ENCODE assay signal across 28 cellular contexts in genomic region chr4:173735055-173735454, GRCh38.
DNase-seq lines count a peak whose midpoint lies in the region; ATAC-seq and TF ChIP-seq lines count a peak whose summit lies in the region.
"Had no signal": no experiment of that assay in that cellular context is flagged by ENCODE, and none has a peak within 500 bp of the region (broad histone marks: within the 10 kb centered on the region; RNA-seq: fewer than 3 reads in every experiment).

No MANE protein-coding gene starts in this region.

- no peak for TF ChIP-seq POLR2A in IMR-90 (IDR thresholded peaks at IDR 0.05; ENCODE audit: low read depth, low read length)

- no peak overlapping the region for H3K27ac Mint-ChIP-seq in activated CD4-positive, alpha-beta T cell treated with anti-CD3 and anti-CD28 coated beads, Interleukin-2, amount 10 ng/mL, durations not matched to agents 24 days and 14 days
- H3K27ac Mint-ChIP-seq: activated CD4-positive, alpha-beta memory T cell treated with anti-CD3 and anti-CD28 coated beads, Interleukin-2, amount 10 ng/mL, durations not matched to agents 7 days and 5 days had no signal

- no peak overlapping the region for H2BK15ac ChIP-seq in IMR-90 (ENCODE audit: low read depth, low read length)
- H2BK15ac ChIP-seq in mesenchymal stem cell (ENCODE audit: low read depth, poor library complexity, severe bottlenecking), result no peak overlapping the region

- no peak overlapping the region for H3K18ac ChIP-seq in IMR-90 (ENCODE audit: low read depth, low read length)
- no peak overlapping the region for H3K18ac ChIP-seq in mesenchymal stem cell (ENCODE audit: low read depth in 1 of 2, low read length in 2 of 2)

- dilution Hi-C loops in IMR-90 (cut with HindIII; ENCODE audit: low sequenced_read_pairs, unreplicated experiment), result no loop called here

- CTCF ChIA-PET in AG04449 (lab: Yijun Ruan, JAX) (interaction anchor here (1.7 kb wide), 1 partner anchor 314 kb away, joined by 4 read pairs; no protein-coding TSS in a partner anchor), IMR-90 (lab: Yijun Ruan, JAX) (no interaction called here)

- H3K4ac ChIP-seq in IMR-90 (ENCODE audit: low read depth, low read length), result no peak overlapping the region
- no peak overlapping the region for H3K4ac ChIP-seq in mesenchymal stem cell (ENCODE audit: low read depth in 1 of 2, low read length in 2 of 2)

- H4K8ac ChIP-seq in IMR-90 (ENCODE audit: low read depth in 2 of 2, low read length in 2 of 2), result no peak overlapping the region
- no peak overlapping the region for H4K8ac ChIP-seq in mesenchymal stem cell (ENCODE audit: low read length)

- no peaks in the 10 kb centered on the region for H3K4me1 Mint-ChIP-seq in activated CD4-positive, alpha-beta T cell treated with anti-CD3 and anti-CD28 coated beads, Interleukin-2, amount 10 ng/mL, durations not matched to agents 24 days and 14 days
- H3K4me1 Mint-ChIP-seq: activated CD4-positive, alpha-beta memory T cell treated with anti-CD3 and anti-CD28 coated beads, Interleukin-2, amount 10 ng/mL, durations not matched to agents 7 days and 5 days had no signal

- in situ Hi-C loops in IMR-90 (cut with MboI; ENCODE audit: low sequenced_read_pairs), result no loop called here

- H3K14ac ChIP-seq in IMR-90 (replicated peaks; ENCODE audit: low read depth, low read length) (no peak overlapping the region), mesenchymal stem cell (ENCODE audit: low read length in 2 of 2) (no peak overlapping the region)

- no peaks in the 10 kb centered on the region for H3K9me1 ChIP-seq in IMR-90 (ENCODE audit: insufficient read depth, low read length)

- TF ChIP-seq CTCF in AG04449 (IDR thresholded peaks at IDR 0.05; ENCODE audit: insufficient read depth, low read length, missing control alignments) (no peak), IMR-90 (conservative IDR thresholded peaks at IDR 0.05; ENCODE audit: low read depth, low read length) (no peak), coronary artery (IDR thresholded peaks at IDR 0.05) (no peak)

- H4K91ac ChIP-seq in IMR-90 (ENCODE audit: insufficient read depth, low read depth, low read length), result no peak overlapping the region
- no peak overlapping the region for H4K91ac ChIP-seq in mesenchymal stem cell (ENCODE audit: low read length)

- H3K23ac ChIP-seq in IMR-90 (ENCODE audit: low read depth, low read length) (no peak overlapping the region), mesenchymal stem cell (ENCODE audit: low read length in 2 of 2) (no peak overlapping the region)

- H3K27ac ChIP-seq in IMR-90 (ENCODE audit: insufficient read depth, low read length) (no peak overlapping the region), coronary artery (peak overlapping the region; percentile 59 to 66), mesenchymal stem cell (ENCODE audit: low read length, poor library complexity, severe bottlenecking) (no peak overlapping the region)
- H3K27ac ChIP-seq: gastrocnemius medialis, lower lobe of right lung, neutrophil had no signal

- peak; percentile 2 for DNase-seq in AG04449 (ENCODE audit: low read depth, low spot score)
- DNase-seq in IMR-90, result peak; percentile 22
- DNase-seq in coronary artery (ENCODE audit: low spot score), result no peak
- DNase-seq in mesenchymal stem cell, result peak; percentile 62
- no peak for DNase-seq in activated CD4-positive, alpha-beta T cell treated with anti-CD3 and anti-CD28 coated beads, Interleukin-2, amount 10 ng/mL, durations not matched to agents 24 days and 14 days
- no peak for DNase-seq in NK-92 treated with Interleukin-12 subunit alpha and Interleukin-12 subunit beta, amount 100 ng/mL, for 24 hours (lab: John Stamatoyannopoulos, UW)
- DNase-seq: ACHN; activated CD4-positive, alpha-beta memory T cell treated with anti-CD3 and anti-CD28 coated beads, Interleukin-2, amount 10 ng/mL, durations not matched to agents 7 days and 5 days; activated CD4-positive, CD25-positive, alpha-beta regulatory T cell; activated naive CD4-positive, alpha-beta T cell; anterior cingulate cortex; cerebellar nuclear complex; DMS 273 treated with DMSO at 0.1 percent for 48 hours; gastrocnemius medialis; hypothalamus; islet precursor cell; lower lobe of right lung; MM.1S; NCI-H146; NCI-H2227 treated with DMSO at 0.1 percent for 48 hours; retina; stimulated activated CD8-positive, alpha-beta memory T cell treated with anti-CD3 and anti-CD28 coated beads, Interleukin-4, amount 100 ng/mL, for 48 hours; substantia nigra; T-helper 2 cell had no signal

- POLR2A ChIA-PET in AG04449 (lab: Yijun Ruan, JAX) (no interaction called here), IMR-90 (lab: Charles Lee; ENCODE audit: unreplicated experiment) (no interaction called here)

- intact Hi-C loops in IMR-90 (cut with micrococcal nuclease), result no loop called here
- intact Hi-C loops in activated CD4-positive, alpha-beta T cell treated with anti-CD3 and anti-CD28 coated beads, Interleukin-2, amount 10 ng/mL, durations not matched to agents 24 days and 14 days (cut with micrococcal nuclease), result no loop called here

- H2BK120ac ChIP-seq in IMR-90 (ENCODE audit: low read depth, low read length) (no peak overlapping the region), mesenchymal stem cell (ENCODE audit: low read depth, low read length) (no peak overlapping the region)

- H3K9ac ChIP-seq in IMR-90 (ENCODE audit: low read depth, low read length) (no peak overlapping the region), mesenchymal stem cell (ENCODE audit: low read length) (peak overlapping the region; percentile 18)

- ATAC-seq in IMR-90 (ENCODE audit: low read depth) (peak; percentile 80), GM21619 (IDR thresholded peaks at IDR 0.05; ENCODE audit: unreplicated experiment) (no peak), HG03175 (IDR thresholded peaks at IDR 0.05; ENCODE audit: unreplicated experiment) (no peak)
- ATAC-seq: gastrocnemius medialis, lower lobe of right lung, Panc1 had no signal

- H3K27me3 ChIP-seq in IMR-90 (ENCODE audit: control insufficient read depth, insufficient read depth, low read length) (no peaks in the 10 kb centered on the region; the same call in 1 of the 2 replicates), mesenchymal stem cell (ENCODE audit: control insufficient read depth in 1 of 2, insufficient read depth in 1 of 2, low read length in 2 of 2) (no peaks in the 10 kb centered on the region)
- H3K27me3 ChIP-seq: gastrocnemius medialis, neutrophil had no signal

- H3K4me3 ChIP-seq in AG04449 (ENCODE audit: low read depth, low read length), result no peak overlapping the region
- no peak overlapping the region for H3K4me3 ChIP-seq in IMR-90 (ENCODE audit: insufficient read depth, low read depth, low read length)
- peak overlapping the region; percentile 30 for H3K4me3 ChIP-seq in coronary artery
- H3K4me3 ChIP-seq in mesenchymal stem cell (ENCODE audit: insufficient read depth in 1 of 2, low read depth in 1 of 2, low read length in 2 of 2), result no peak overlapping the region
- H3K4me3 ChIP-seq: gastrocnemius medialis, lower lobe of right lung had no signal

- H3K36me3 ChIP-seq in IMR-90 (ENCODE audit: control insufficient read depth, insufficient read depth, low read length) (no peaks in the 10 kb centered on the region), mesenchymal stem cell (ENCODE audit: control insufficient read depth in 1 of 2, insufficient read depth in 2 of 2, low read depth in 1 of 2, low read length in 2 of 2) (no peaks in the 10 kb centered on the region)
- H3K36me3 ChIP-seq: gastrocnemius medialis, lower lobe of right lung, neutrophil had no signal

- no peak overlapping the region for H3K4me2 ChIP-seq in IMR-90 (ENCODE audit: low read depth, low read length)
- H3K4me2 ChIP-seq in mesenchymal stem cell (ENCODE audit: low read length, poor library complexity, severe bottlenecking), result no peak overlapping the region

- H4K5ac ChIP-seq in IMR-90 (ENCODE audit: low read depth, low read length), result no peak overlapping the region

- no peaks in the 10 kb centered on the region for H4K20me1 ChIP-seq in IMR-90 (ENCODE audit: insufficient read depth, low read length)

- H2AFZ ChIP-seq in IMR-90 (replicated peaks; ENCODE audit: low read length, poor library complexity) (no peak overlapping the region), mesenchymal stem cell (ENCODE audit: low read depth, low read length) (no peak overlapping the region)

- no peaks in the 10 kb centered on the region for H3K9me3 Mint-ChIP-seq in activated CD4-positive, alpha-beta T cell treated with anti-CD3 and anti-CD28 coated beads, Interleukin-2, amount 10 ng/mL, durations not matched to agents 24 days and 14 days
- H3K9me3 Mint-ChIP-seq: activated CD4-positive, alpha-beta memory T cell treated with anti-CD3 and anti-CD28 coated beads, Interleukin-2, amount 10 ng/mL, durations not matched to agents 7 days and 5 days had no signal

- TF ChIP-seq RAD21 in IMR-90 (IDR thresholded peaks at IDR 0.05; ENCODE audit: low read length), result no peak

- no peak overlapping the region for H2BK5ac ChIP-seq in IMR-90 (ENCODE audit: low read depth, low read length, poor library complexity, severe bottlenecking)
- H2BK5ac ChIP-seq in mesenchymal stem cell (ENCODE audit: low read depth, low read length, poor library complexity, severe bottlenecking), result no peak overlapping the region

- no TSS peak for BruUV-seq in IMR-90 (replicated peaks; lab: Mats Ljungman, UMichigan)

- H3K4me1 ChIP-seq in IMR-90 (ENCODE audit: control insufficient read depth, insufficient read depth, low read length), result no peaks in the 10 kb centered on the region; the same call in 1 of the 2 replicates
- H3K4me1 ChIP-seq in mesenchymal stem cell (ENCODE audit: control insufficient read depth, insufficient read depth, low read depth, low read length), result no peaks in the 10 kb centered on the region
- H3K4me1 ChIP-seq: gastrocnemius medialis, lower lobe of right lung had no signal

- no peak overlapping the region for H3K56ac ChIP-seq in IMR-90 (ENCODE audit: extremely low read depth, insufficient read depth, low read length)

- no peaks in the 10 kb centered on the region for H3K36me3 Mint-ChIP-seq in activated CD4-positive, alpha-beta T cell treated with anti-CD3 and anti-CD28 coated beads, Interleukin-2, amount 10 ng/mL, durations not matched to agents 24 days and 14 days (ENCODE audit: low read depth)

- H3K79me1 ChIP-seq in IMR-90 (ENCODE audit: low read depth in 1 of 2, low read length in 2 of 2) (no peaks in the 10 kb centered on the region), mesenchymal stem cell (replicated peaks; ENCODE audit: low read length, poor library complexity, severe bottlenecking) (no peaks in the 10 kb centered on the region)

- no CpG with 5 or more reads among the region's 3 CpGs for WGBS in IMR-90 (ENCODE audit: extremely low coverage in 2 of 2, insufficient read length in 1 of 2), 2 experiments
- WGBS in mesenchymal stem cell, result 35% methylated on average over 2 of the region's 3 CpGs

- no peak overlapping the region for H2AK5ac ChIP-seq in IMR-90 (ENCODE audit: low read depth, low read length)
- no peak overlapping the region for H2AK5ac ChIP-seq in mesenchymal stem cell (ENCODE audit: low read length, severe bottlenecking)

- H3K27me3 Mint-ChIP-seq in activated CD4-positive, alpha-beta T cell treated with anti-CD3 and anti-CD28 coated beads, Interleukin-2, amount 10 ng/mL, durations not matched to agents 24 days and 14 days, result no peaks in the 10 kb centered on the region
- H3K27me3 Mint-ChIP-seq: activated CD4-positive, alpha-beta memory T cell treated with anti-CD3 and anti-CD28 coated beads, Interleukin-2, amount 10 ng/mL, durations not matched to agents 7 days and 5 days had no signal

- no peak overlapping the region for H2BK20ac ChIP-seq in IMR-90 (ENCODE audit: low read depth, low read length)

- no peak overlapping the region for H2AK9ac ChIP-seq in IMR-90 (replicated peaks; ENCODE audit: low read depth, low read length, poor library complexity)

- no peak overlapping the region for H2BK12ac ChIP-seq in mesenchymal stem cell (ENCODE audit: low read length in 2 of 2)

- H3K4me3 Mint-ChIP-seq in activated CD4-positive, alpha-beta T cell treated with anti-CD3 and anti-CD28 coated beads, Interleukin-2, amount 10 ng/mL, durations not matched to agents 24 days and 14 days, result no peak overlapping the region
- H3K4me3 Mint-ChIP-seq: activated CD4-positive, alpha-beta memory T cell treated with anti-CD3 and anti-CD28 coated beads, Interleukin-2, amount 10 ng/mL, durations not matched to agents 7 days and 5 days had no signal

- no peaks in the 10 kb centered on the region for H3K9me3 ChIP-seq in IMR-90 (ENCODE audit: control insufficient read depth, insufficient read depth, low read length)
- H3K9me3 ChIP-seq in mesenchymal stem cell (ENCODE audit: control insufficient read depth, low read length), result no peaks in the 10 kb centered on the region
- H3K9me3 ChIP-seq: gastrocnemius medialis, lower lobe of right lung, neutrophil had no signal

Comparison
In these comparisons a context has a peak if more than half of its experiments do, and no peak if none do; other contexts are left out.
1. DNase-seq: peak in AG04449 (single experiment), IMR-90 (single experiment) and mesenchymal stem cell (single experiment); none in coronary artery (single experiment), activated CD4-positive, alpha-beta T cell treated with anti-CD3 and anti-CD28 coated beads, Interleukin-2, amount 10 ng/mL, durations not matched to agents 24 days and 14 days (single experiment) and NK-92 treated with Interleukin-12 subunit alpha and Interleukin-12 subunit beta, amount 100 ng/mL, for 24 hours (single experiment).
2. H3K27ac ChIP-seq: peak in coronary artery (2 of 2); none in IMR-90 (single experiment) and mesenchymal stem cell (single experiment).